ENCODE assay signal across 1 cellular context in the genomic region with DNA sequence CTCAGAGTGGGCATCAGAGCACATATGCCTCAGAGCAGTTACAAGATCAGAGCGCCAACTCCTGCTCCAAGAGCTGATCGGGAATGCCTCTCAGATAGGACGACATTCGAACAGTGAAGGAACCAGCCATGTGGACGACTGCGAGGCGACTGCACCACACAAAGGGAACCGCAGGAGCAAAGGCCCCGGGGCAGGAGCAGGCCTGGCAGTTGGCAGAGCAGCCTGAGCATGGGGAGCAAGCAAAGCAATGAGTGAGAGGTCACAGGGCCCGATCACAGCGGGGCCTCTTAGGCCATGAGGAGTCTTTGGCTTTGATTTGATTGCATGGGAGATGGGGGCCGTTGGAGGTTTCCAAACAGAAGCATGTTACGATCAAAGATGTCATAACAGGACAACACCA.
TF ChIP-seq lines count a peak whose summit lies in the region.

No MANE protein-coding gene starts in this region.

TF ChIP-seq in HepG2, 621 proteins besides CTCF, POLR2A, EP300 and RAD21 (continued from another document):
- TF ChIP-seq AHDC1 (CRISPR knock-in tag; IDR thresholded peaks at IDR 0.05; ENCODE audit: borderline replicate concordance) (no peak), ZNF143 (CRISPR knock-in tag; IDR thresholded peaks at IDR 0.05) (no peak), PCBP1 (IDR thresholded peaks at IDR 0.05; ENCODE audit: borderline replicate concordance, low read depth, low read length) (no peak)
